Comparison of ENCODE assay signal across 21 cellular contexts in genomic region chr22:23833911-23834317, GRCh38. TPM values are rescaled to one million over a fixed set of nuclear protein-coding genes. Genes with fewer than 3 reads are reported as not detected.
A peak's percentile ranks its signal among the peaks of the same experiment; 100 is the strongest.
DNase-seq lines count a peak whose midpoint lies in the region; ATAC-seq and TF ChIP-seq lines count a peak whose summit lies in the region.
"Had no signal": no experiment of that assay in that cellular context is flagged by ENCODE, and none has a peak within 500 bp of the region (broad histone marks: within the 10 kb centered on the region; RNA-seq: fewer than 3 reads in every experiment).

No MANE protein-coding gene starts in this region.

- no peak overlapping the region for H3K4me3 Mint-ChIP-seq in Calu3 (ENCODE audit: low read depth, unreplicated experiment)
- H3K4me3 Mint-ChIP-seq: activated CD4-positive, alpha-beta T cell treated with anti-CD3 and anti-CD28 coated beads, Interleukin-2, amount 10 ng/mL, durations not matched to agents 24 days and 14 days; naive thymus-derived CD8-positive, alpha-beta T cell; stimulated activated naive B cell treated with anti-CD40 and anti-IgM and Interleukin-4, amounts not matched to agents 10 μg/mL and 1 μg/mL and 100 μg/mL, for 72 hours had no signal

- intact Hi-C loops in heart right ventricle (cut with DNase I) = loop anchor here in 1 of 10 donors (5.0 kb wide), 1 partner anchor 62 kb away; the partner anchor contains the start of gene MMP11
- intact Hi-C loops in psoas muscle (cut with DNase I) = no loop called here
- intact Hi-C loops in Calu3 (cut with micrococcal nuclease; ENCODE audit: unreplicated experiment) = loop anchor here (10.0 kb wide), 1 partner anchor 49 kb away; the partner anchor contains the start of gene SMARCB1

- peaks cover 40% of the 10 kb centered on the region for H3K36me3 ChIP-seq in RWPE2 (ENCODE audit: low read depth)
- peaks cover 0 to 72% (median 0%) of the 10 kb centered on the region in 9 donors for H3K36me3 ChIP-seq in heart right ventricle
- H3K36me3 ChIP-seq in psoas muscle (ENCODE audit: insufficient read depth in 1 of 2, low read depth in 1 of 2) = peaks cover 0 to 23% of the 10 kb centered on the region in 2 donors

- no peaks in the 10 kb centered on the region for H3K4me1 ChIP-seq in RWPE2 (ENCODE audit: insufficient read depth, poor library complexity, severe bottlenecking)
- peaks cover 23 to 100% (median 68%) of the 10 kb centered on the region in 9 donors for H3K4me1 ChIP-seq in heart right ventricle
- peaks cover 58% of the 10 kb centered on the region for H3K4me1 ChIP-seq in psoas muscle

- no peaks in the 10 kb centered on the region for H3K27me3 ChIP-seq in RWPE2 (ENCODE audit: insufficient read depth, poor library complexity, severe bottlenecking)
- no peaks in the 10 kb centered on the region for H3K27me3 ChIP-seq in heart right ventricle
- H3K27me3 ChIP-seq in psoas muscle (ENCODE audit: insufficient read depth in 3 of 3, low read length in 2 of 3) = no peaks in the 10 kb centered on the region
- H3K27me3 ChIP-seq: tibial artery had no signal

- no peaks in the 10 kb centered on the region for H3K9me3 Mint-ChIP-seq in Calu3 (ENCODE audit: low read depth, unreplicated experiment)
- H3K9me3 Mint-ChIP-seq: activated CD4-positive, alpha-beta T cell treated with anti-CD3 and anti-CD28 coated beads, Interleukin-2, amount 10 ng/mL, durations not matched to agents 24 days and 14 days; naive thymus-derived CD8-positive, alpha-beta T cell; stimulated activated naive B cell treated with anti-CD40 and anti-IgM and Interleukin-4, amounts not matched to agents 10 μg/mL and 1 μg/mL and 100 μg/mL, for 72 hours had no signal

- POLR2A ChIA-PET in GM10248 (lab: Yijun Ruan, JAX) = no interaction called here

- peaks cover 14% of the 10 kb centered on the region for H3K4me1 Mint-ChIP-seq in Calu3 (ENCODE audit: low read depth, unreplicated experiment)

- peaks cover 10% of the 10 kb centered on the region for H3K27me3 Mint-ChIP-seq in Calu3 (ENCODE audit: unreplicated experiment)
- H3K27me3 Mint-ChIP-seq: naive thymus-derived CD8-positive, alpha-beta T cell; stimulated activated naive B cell treated with anti-CD40 and anti-IgM and Interleukin-4, amounts not matched to agents 10 μg/mL and 1 μg/mL and 100 μg/mL, for 72 hours had no signal

- H3K36me3 Mint-ChIP-seq in Calu3 (ENCODE audit: insufficient read depth, unreplicated experiment) = peaks cover 42% of the 10 kb centered on the region

- ATAC-seq in RWPE2 (ENCODE audit: low read depth) = no peak
- peak in 3 of 8 donors; percentile 1 to 12 (median 12) for ATAC-seq in heart right ventricle
- no peak for ATAC-seq in psoas muscle
- ATAC-seq: naive thymus-derived CD8-positive, alpha-beta T cell; stimulated activated naive B cell treated with anti-CD40 and anti-IgM and Interleukin-4, amounts not matched to agents 10 μg/mL and 1 μg/mL and 100 μg/mL, for 72 hours had no signal

- H3K27ac ChIP-seq in RWPE2 (ENCODE audit: poor library complexity, severe bottlenecking) (no peak overlapping the region), heart right ventricle (peak overlapping the region; percentile 75 to 95 (median 90)), psoas muscle (peak overlapping the region; percentile 80)
- H3K27ac ChIP-seq: epithelial cell of prostate had no signal

- no peak for TF ChIP-seq CTCF in RWPE2 (IDR thresholded peaks at IDR 0.05; ENCODE audit: poor library complexity, severe bottlenecking)
- no peak for TF ChIP-seq CTCF in heart right ventricle (IDR thresholded peaks at IDR 0.05)
- TF ChIP-seq CTCF in psoas muscle (IDR thresholded peaks at IDR 0.05) = no peak
- no peak for TF ChIP-seq CTCF in Calu3 (IDR thresholded peaks at IDR 0.05; ENCODE audit: unreplicated experiment)
- no peak for TF ChIP-seq CTCF in GM10248 (IDR thresholded peaks at IDR 0.05; ENCODE audit: control extremely low read depth, extremely low read depth, low read depth, missing control alignments)

- CTCF ChIA-PET in Calu3 (lab: Charles Lee) (no interaction called here), GM10248 (lab: Yijun Ruan, JAX) (interaction anchor here (4.0 kb wide), 1 partner anchor 16 kb away, joined by 22 read pairs; no protein-coding TSS in a partner anchor)

- 49 to 63% methylated on average over 13 of the region's 13 CpGs for WGBS in heart right ventricle, 2 donors
- WGBS in psoas muscle, 3 donors = 55 to 67% (median 60%) methylated on average over 13 of the region's 13 CpGs

- H3K27ac Mint-ChIP-seq in Calu3 (ENCODE audit: unreplicated experiment) = no peak overlapping the region
- H3K27ac Mint-ChIP-seq: activated CD4-positive, alpha-beta T cell treated with anti-CD3 and anti-CD28 coated beads, Interleukin-2, amount 10 ng/mL, durations not matched to agents 24 days and 14 days had no signal

- no TSS peak for BruUV-seq in Calu3 (replicated peaks; lab: Mats Ljungman, UMichigan)

- peak; percentile 20 for DNase-seq in D341Med (ENCODE audit: low spot score)
- DNase-seq in RWPE2 (ENCODE audit: low spot score) = peak; percentile 38
- DNase-seq in heart right ventricle = peak in 1 of 2 donors; percentile 62
- DNase-seq in psoas muscle = peak in 1 of 2 donors; percentile 59
- no peak for DNase-seq in Calu3
- no peak for DNase-seq in T-helper 1 cell
- DNase-seq in GM10248 (ENCODE audit: extremely low spot score) = no peak
- DNase-seq: activated CD4-positive, alpha-beta T cell treated with anti-CD3 and anti-CD28 coated beads, Interleukin-2, amount 10 ng/mL, durations not matched to agents 24 days and 14 days; foreskin fibroblast; HCEC 1CT; hippocampal formation; mesenchymal stem cell; naive thymus-derived CD8-positive, alpha-beta T cell; NCI-H1417; NCI-H2107; NCI-H510A treated with DMSO at 0.1 percent for 48 hours; SHP77; stimulated activated CD4-positive, alpha-beta T cell treated with anti-CD3 and anti-CD28 coated beads, Interleukin-1b, Interleukin-23, amount 100 ng/mL, for 48 hours; stimulated activated naive B cell treated with anti-CD40 and anti-IgM and Interleukin-4, amounts not matched to agents 10 μg/mL and 1 μg/mL and 100 μg/mL, for 72 hours had no signal

- H3K9me3 ChIP-seq in RWPE2 (ENCODE audit: severe bottlenecking) = no peaks in the 10 kb centered on the region
- no peaks in the 10 kb centered on the region for H3K9me3 ChIP-seq in heart right ventricle
- no peaks in the 10 kb centered on the region for H3K9me3 ChIP-seq in psoas muscle
- H3K9me3 ChIP-seq: tibial artery had no signal

- H3K4me3 ChIP-seq in RWPE2 (ENCODE audit: severe bottlenecking) (no peak overlapping the region), heart right ventricle (no peak overlapping the region), psoas muscle (no peak overlapping the region)
- H3K4me3 ChIP-seq: tibial artery had no signal

RNA-seq across cellular contexts. Expression of gene DERL3, which starts 4.9 kb away (rescaled TPM):
- total RNA-seq in heart right ventricle = 1 to 10 TPM in 9 of 10 donors, under 1 TPM in 1; 0.91 to 5.1 (median 1.7) TPM
- polyA plus RNA-seq in heart right ventricle = 10 to 100 TPM in 1 of 2 donors, 1 to 10 TPM in 1; 2.0 to 14.1 TPM
- total RNA-seq in psoas muscle = 1 to 10 TPM in 2 of 4 donors, under 1 TPM in 2; 0.54 to 4.4 (median 1.1) TPM
- 1 to 10 TPM in 1 of 3 donors, under 1 TPM in 2; 0.22 to 1.1 (median 0.92) TPM for polyA plus RNA-seq in psoas muscle
- total RNA-seq in Calu3 (2022) = 2.9 and 3.7 TPM in 2 replicates
- polyA plus RNA-seq: naive thymus-derived CD8-positive, alpha-beta T cell had no signal

RNA-seq across cellular contexts. Expression of gene SLC2A11, which starts 23.8 kb away (rescaled TPM):
- total RNA-seq in heart right ventricle (10 to 100 TPM; 16.1 to 30.4 (median 21.2) TPM), psoas muscle (10 to 100 TPM in 1 of 4 donors, 1 to 10 TPM in 3; 4.2 to 11.8 (median 6.3) TPM), Calu3 (2022) (18.9 and 32.8 TPM in 2 replicates)
- polyA plus RNA-seq in heart right ventricle (10 to 100 TPM in 1 of 2 donors, 1 to 10 TPM in 1; 8.3 to 42.1 TPM), psoas muscle (10 to 100 TPM in 1 of 3 donors, 1 to 10 TPM in 2; 3.7 to 12.7 (median 4.9) TPM)

RNA-seq across cellular contexts. Expression of gene SMARCB1, which starts 47.1 kb away (rescaled TPM):
- 10 to 100 TPM; 28.5 to 73.1 (median 39.8) TPM for total RNA-seq in heart right ventricle
- polyA plus RNA-seq in heart right ventricle = 10 to 100 TPM; 26.8 to 70.0 TPM
- total RNA-seq in psoas muscle = 10 to 100 TPM; 21.9 to 76.6 (median 48.3) TPM
- polyA plus RNA-seq in psoas muscle = 10 to 100 TPM; 20.7 to 47.6 (median 38.4) TPM
- 88.2 and 88.8 TPM in 2 replicates for total RNA-seq in Calu3 (2022)

Comparison
In these comparisons a context has a peak if more than half of its experiments do, and no peak if none do; other contexts are left out.
1. DNase-seq: peak in D341Med (single experiment) and RWPE2 (single experiment); none in Calu3 (single experiment), T-helper 1 cell (0 of 5) and GM10248 (single experiment).